In genomic region chr1:39063775-39064174, GRCh38 we compare ENCODE assay signal across 15 cellular contexts.
"Had no signal": no experiment of that assay in that cellular context is flagged by ENCODE, and none has a peak within 500 bp of the region (broad histone marks: within the 10 kb centered on the region; RNA-seq: fewer than 3 reads in every experiment).

No MANE protein-coding gene starts in this region.

- H3K27ac ChIP-seq: adrenal gland, esophagus squamous epithelium, ovary, SK-N-MC, transverse colon had no signal

- H3K4me1 ChIP-seq: adrenal gland had no signal

- H3K9me3 ChIP-seq: adrenal gland, esophagus squamous epithelium, ovary, transverse colon had no signal

- H3K36me3 Mint-ChIP-seq: activated naive CD4-positive, alpha-beta T cell treated with anti-CD3 and anti-CD28 coated beads, Interleukin-2, amount 50 U/mL, for 24 hours; naive B cell had no signal

- H3K4me1 Mint-ChIP-seq: activated naive CD4-positive, alpha-beta T cell treated with anti-CD3 and anti-CD28 coated beads, Interleukin-2, amount 50 U/mL, for 24 hours; immature natural killer cell; naive B cell had no signal

- H3K27me3 ChIP-seq: adrenal gland, esophagus squamous epithelium, ovary, transverse colon had no signal

- H3K4me3 ChIP-seq: adrenal gland, esophagus squamous epithelium, ovary, SK-N-MC, transverse colon had no signal

- H3K4me3 Mint-ChIP-seq: activated naive CD4-positive, alpha-beta T cell treated with anti-CD3 and anti-CD28 coated beads, Interleukin-2, amount 50 U/mL, for 24 hours; immature natural killer cell; naive B cell had no signal

- H3K27me3 Mint-ChIP-seq: activated naive CD4-positive, alpha-beta T cell treated with anti-CD3 and anti-CD28 coated beads, Interleukin-2, amount 50 U/mL, for 24 hours; naive B cell had no signal

- H3K27ac Mint-ChIP-seq: activated naive CD4-positive, alpha-beta T cell treated with anti-CD3 and anti-CD28 coated beads, Interleukin-2, amount 50 U/mL, for 24 hours; activated T-helper 2 cell treated with anti-CD3 and anti-CD28 coated beads, Interferon-gamma antibody, Interleukin-2, Interleukin-4, amounts not matched to agents 10 μg/mL and 5 μg/mL and 100 μg/mL, durations not matched to agents 14 hours and 24 hours and 36 hours; immature natural killer cell had no signal

- H3K9me3 Mint-ChIP-seq: activated naive CD4-positive, alpha-beta T cell treated with anti-CD3 and anti-CD28 coated beads, Interleukin-2, amount 50 U/mL, for 24 hours; activated T-helper 2 cell treated with anti-CD3 and anti-CD28 coated beads, Interferon-gamma antibody, Interleukin-2, Interleukin-4, amounts not matched to agents 10 μg/mL and 5 μg/mL and 100 μg/mL, durations not matched to agents 14 hours and 24 hours and 36 hours; immature natural killer cell; naive B cell had no signal

- H3K36me3 ChIP-seq: adrenal gland, esophagus squamous epithelium, ovary, transverse colon had no signal

- DNase-seq: activated CD4-positive, alpha-beta T cell treated with anti-CD3 and anti-CD28 coated beads for 1 hour; activated CD4-positive, alpha-beta T cell treated with anti-CD3 and anti-CD28 coated beads, Interleukin-2, amount 50 U/mL, for 48 hours; adrenal gland; effector CD4-positive, alpha-beta T cell; esophagus squamous epithelium; foreskin fibroblast; immature natural killer cell; naive B cell; ovary; stimulated activated naive CD4-positive, alpha-beta T cell; substantia nigra; transverse colon had no signal
